In the genomic region with DNA sequence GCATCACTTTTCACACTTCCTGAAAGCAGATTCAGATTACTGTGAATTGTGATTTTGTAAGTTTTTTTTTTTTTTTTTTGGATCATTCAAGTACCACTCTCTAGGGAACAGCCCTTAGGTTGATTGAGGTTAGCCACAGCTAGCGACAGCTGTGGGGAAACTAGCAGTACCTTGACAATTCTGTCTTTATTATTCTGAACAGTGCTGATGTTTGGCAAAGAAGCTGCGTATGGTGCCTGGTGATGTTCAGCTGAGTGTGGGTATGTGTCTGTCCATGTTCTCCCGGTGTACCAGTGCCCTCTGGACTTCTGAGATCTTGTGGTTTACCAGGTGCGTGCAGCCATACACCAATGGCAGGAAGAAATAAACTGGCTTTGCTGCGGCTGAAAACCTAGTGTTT, we compare ENCODE assay signal across 23 cellular contexts.
DNase-seq lines count a peak whose midpoint lies in the region; ATAC-seq, FAIRE-seq and TF ChIP-seq lines count a peak whose summit lies in the region.
"Had no signal": no experiment of that assay in that cellular context is flagged by ENCODE, and none has a peak within 500 bp of the region (broad histone marks: within the 10 kb centered on the region; RNA-seq: fewer than 3 reads in every experiment).

No MANE protein-coding gene starts in this region.

- POLR2A ChIA-PET in H1 (lab: Charles Lee; ENCODE audit: partially characterized antibody), result no interaction called here

- H4K20me1 ChIP-seq in H1 (replicated peaks in 1 of 2; ENCODE audit: control insufficient read depth in 1 of 2, insufficient read depth in 2 of 2, low read length in 2 of 2), result no peaks in the 10 kb centered on the region

- H3K4me3 ChIP-seq in Jurkat, Clone E6-1 (ENCODE audit: low read length), result no peak overlapping the region
- H3K4me3 ChIP-seq in H1 (ENCODE audit: extremely low read depth in 1 of 4, insufficient read depth in 2 of 4, low read depth in 3 of 4, low read length in 4 of 4), result no peak overlapping the region
- H3K4me3 ChIP-seq: dorsolateral prefrontal cortex, thyroid gland had no signal

- no peak overlapping the region for H3K23ac ChIP-seq in H1 (ENCODE audit: insufficient read length)

- no peak overlapping the region for H3K4ac ChIP-seq in H1 (replicated peaks; ENCODE audit: insufficient read length, low read depth, low read length)

- peak; percentile 65 for DNase-seq in Jurkat, Clone E6-1 (ENCODE audit: low read depth, low spot score)
- DNase-seq in NCI-H187 (lab: John Stamatoyannopoulos, UW) (peak; percentile 22 to 29), NCI-H2171 (lab: John Stamatoyannopoulos, UW) (peak; percentile 97), H1 (ENCODE audit: low read depth in 1 of 2, low spot score in 2 of 2) (no peak), NCI-H774 (lab: John Stamatoyannopoulos, UW) (no peak), superior temporal gyrus (ENCODE audit: extremely low spot score) (no peak)
- DNase-seq: activated CD4-positive, alpha-beta memory T cell treated with anti-CD3 and anti-CD28 coated beads, Interleukin-2, amount 10 ng/mL, durations not matched to agents 7 days and 5 days; activated CD8-positive, alpha-beta memory T cell treated with anti-CD3 and anti-CD28 coated beads, Interleukin-2, amount 50 U/mL, for 48 hours; activated naive CD4-positive, alpha-beta T cell treated with anti-CD3 and anti-CD28 coated beads, Interleukin-2, amount 10 ng/mL, durations not matched to agents 7 days and 5 days; COR-L47; dorsolateral prefrontal cortex; hippocampal formation; left cardiac atrium; NCI-H1694; NCI-H526 treated with DMSO at 0.1 percent for 48 hours; RPMI8226; small intestine; stimulated activated CD8-positive, alpha-beta memory T cell treated with anti-CD3 and anti-CD28 coated beads, Interleukin-4, amount 100 ng/mL, for 48 hours; stimulated activated naive CD8-positive, alpha-beta T cell treated with anti-CD3 and anti-CD28 coated beads, Interleukin-15, amount 100 ng/mL, for 72 hours; T-helper 1 cell; thyroid gland had no signal

- H3K56ac ChIP-seq in H1 (replicated peaks; ENCODE audit: insufficient read length, low read depth, low read length), result no peak overlapping the region

- no peak overlapping the region for H3K14ac ChIP-seq in H1 (ENCODE audit: insufficient read length)

- H2BK120ac ChIP-seq in H1 (replicated peaks; ENCODE audit: low read depth, low read length), result no peak overlapping the region

- H3K79me1 ChIP-seq in H1 (ENCODE audit: low read depth, low read length), result no peaks in the 10 kb centered on the region

- no peak for TF ChIP-seq EP300 in H1 (IDR thresholded peaks at IDR 0.05; ENCODE audit: borderline replicate concordance in 1 of 2, low read depth in 2 of 2, low read length in 2 of 2)

- no peak overlapping the region for H3K4me2 ChIP-seq in H1 (ENCODE audit: insufficient read depth in 1 of 2, low read depth in 2 of 2, low read length in 2 of 2)

- H2BK5ac ChIP-seq in H1 (ENCODE audit: low read depth, low read length), result no peak overlapping the region

- no peak for ATAC-seq in esophagus mucosa
- ATAC-seq: left cardiac atrium; stimulated activated naive CD8-positive, alpha-beta T cell treated with anti-CD3 and anti-CD28 coated beads, Interleukin-15, amount 100 ng/mL, for 72 hours had no signal

- no peak for TF ChIP-seq POLR2A in H1 (IDR thresholded peaks at IDR 0.05; ENCODE audit: control extremely low read depth in 1 of 2, low read depth in 2 of 2, low read length in 2 of 2)

- H4K91ac ChIP-seq in H1 (replicated peaks; ENCODE audit: insufficient read length, low read length), result no peak overlapping the region

- H3K27ac ChIP-seq in H1 (ENCODE audit: low read depth, low read length), result no peak overlapping the region
- H3K27ac ChIP-seq: dorsolateral prefrontal cortex, parathyroid adenoma, thyroid gland had no signal

- CTCF ChIA-PET in H1 (lab: Charles Lee; ENCODE audit: partially characterized antibody), result interaction anchor here (0.6 to 0.7 kb wide), 2 partner anchors 12 to 483 kb away, joined by 3 to 4 read pairs; no protein-coding TSS in a partner anchor

- H3K27me3 ChIP-seq in H1 (replicated peaks in 1 of 4; ENCODE audit: control insufficient read depth in 3 of 4, extremely low read depth in 1 of 4, insufficient read depth in 3 of 4, low read length in 3 of 4), result no peaks in the 10 kb centered on the region
- H3K27me3 ChIP-seq: dorsolateral prefrontal cortex, thyroid gland had no signal

- no peaks in the 10 kb centered on the region for H3K23me2 ChIP-seq in H1 (ENCODE audit: low read depth, low read length)

- H3K9ac ChIP-seq in H1 (replicated peaks in 1 of 4; ENCODE audit: extremely low read depth in 1 of 4, low read depth in 3 of 4, low read length in 3 of 4), result no peak overlapping the region
- H3K9ac ChIP-seq: parathyroid adenoma had no signal

- H3K9me3 ChIP-seq in H1 (ENCODE audit: insufficient read depth in 2 of 2, low read depth in 1 of 2, low read length in 1 of 2), result no peaks in the 10 kb centered on the region
- H3K9me3 ChIP-seq: thyroid gland had no signal

- H2AK5ac ChIP-seq in H1 (ENCODE audit: low read depth, low read length), result no peak overlapping the region

- no peak for TF ChIP-seq CTCF in H1 (IDR thresholded peaks at IDR 0.05; ENCODE audit: control extremely low read depth in 1 of 3, insufficient read depth in 1 of 3, low read depth in 1 of 3, low read length in 3 of 3)

- no peaks in the 10 kb centered on the region for H3K36me3 ChIP-seq in H1 (ENCODE audit: control insufficient read depth in 2 of 4, insufficient read depth in 4 of 4, low read length in 3 of 4)
- H3K36me3 ChIP-seq: thyroid gland had no signal

- WGBS in H1 (ENCODE audit: extremely low coverage in 1 of 2, insufficient coverage in 1 of 2, insufficient read length in 1 of 2, insufficient replicate concordance in 2 of 2, low coverage in 1 of 2, low lambda C conversion rate in 2 of 2, missing lambda C conversion rate in 1 of 2), 2 experiments, result 65% methylated on average over 5 of the region's 5 CpGs; no CpG with 5 or more reads in 1 of the 2 experiments

- H2AFZ ChIP-seq in H1 (ENCODE audit: low read length), result peak overlapping the region; percentile 94
- H2AFZ ChIP-seq: parathyroid adenoma had no signal

- H3K4me1 ChIP-seq in H1 (replicated peaks in 1 of 4; ENCODE audit: control insufficient read depth in 3 of 4, insufficient read depth in 4 of 4, low read length in 3 of 4), result 0 out of 7 replicates have a peak, but pooled peaks cover 0 to 2% (median 0%) of the 10 kb centered on the region in 4 experiments
- H3K4me1 ChIP-seq: parathyroid adenoma, thyroid gland had no signal

- H4K8ac ChIP-seq in H1 (ENCODE audit: extremely low read depth, insufficient read depth, low read length), result no peak overlapping the region

- H2BK20ac ChIP-seq in H1 (ENCODE audit: low read length), result no peak overlapping the region

- no peak overlapping the region for H2BK15ac ChIP-seq in H1 (ENCODE audit: low read length)

- no peak for FAIRE-seq in H1 (lab: Jason Lieb, UNC)

- H3K18ac ChIP-seq in H1 (ENCODE audit: extremely low read depth, low read length), result no peak overlapping the region

- no peak overlapping the region for H2BK12ac ChIP-seq in H1 (ENCODE audit: low read depth, low read length)

- TF ChIP-seq RAD21 in H1 (IDR thresholded peaks at IDR 0.05 in 1 of 2, conservative IDR thresholded peaks at IDR 0.05 in 1 of 2; ENCODE audit: low read depth in 2 of 2, low read length in 2 of 2), result no peak

- no peak overlapping the region for H4K5ac ChIP-seq in H1 (ENCODE audit: insufficient read length, low read depth, low read length)

- H3K79me2 ChIP-seq in H1 (ENCODE audit: control insufficient read depth in 1 of 2, insufficient read depth in 2 of 2, low read length in 2 of 2), result no peaks in the 10 kb centered on the region
- H3K79me2 ChIP-seq: parathyroid adenoma had no signal

TF ChIP-seq in H1, 55 proteins besides CTCF, POLR2A, EP300 and RAD21:
- no peak for TF ChIP-seq SAP30 (IDR thresholded peaks at IDR 0.05; ENCODE audit: insufficient read depth, insufficient replicate concordance, low read length)
- no peak for TF ChIP-seq CTBP2 (IDR thresholded peaks at IDR 0.05; ENCODE audit: borderline replicate concordance, insufficient read depth, insufficient read length, low read length)
- no peak for TF ChIP-seq BRCA1 (IDR thresholded peaks at IDR 0.05; ENCODE audit: low read depth, low read length)
- no peak for TF ChIP-seq BCL11A (IDR thresholded peaks at IDR 0.05; ENCODE audit: low read depth in 2 of 2, low read length in 2 of 2)
- TF ChIP-seq SRF (IDR thresholded peaks at IDR 0.05; ENCODE audit: low read depth, low read length), result no peak
- TF ChIP-seq SIN3A (conservative IDR thresholded peaks at IDR 0.05 in 1 of 2, IDR thresholded peaks at IDR 0.05 in 1 of 2; ENCODE audit: low read depth in 1 of 2, low read length in 2 of 2), result no peak
- no peak for TF ChIP-seq YY1 (IDR thresholded peaks at IDR 0.05; ENCODE audit: low read depth, low read length)
TF ChIP-seq in H1: peak in this region for 0.

Comparison
In these comparisons a context has a peak if more than half of its experiments do, and no peak if none do; other contexts are left out.
1. DNase-seq: peak in Jurkat, Clone E6-1 (single experiment), NCI-H187 (2 of 2) and NCI-H2171 (single experiment); none in H1 (0 of 2), NCI-H774 (single experiment) and superior temporal gyrus (single experiment).